8 cellular contexts compared by ENCODE assay signal in the genomic region with DNA sequence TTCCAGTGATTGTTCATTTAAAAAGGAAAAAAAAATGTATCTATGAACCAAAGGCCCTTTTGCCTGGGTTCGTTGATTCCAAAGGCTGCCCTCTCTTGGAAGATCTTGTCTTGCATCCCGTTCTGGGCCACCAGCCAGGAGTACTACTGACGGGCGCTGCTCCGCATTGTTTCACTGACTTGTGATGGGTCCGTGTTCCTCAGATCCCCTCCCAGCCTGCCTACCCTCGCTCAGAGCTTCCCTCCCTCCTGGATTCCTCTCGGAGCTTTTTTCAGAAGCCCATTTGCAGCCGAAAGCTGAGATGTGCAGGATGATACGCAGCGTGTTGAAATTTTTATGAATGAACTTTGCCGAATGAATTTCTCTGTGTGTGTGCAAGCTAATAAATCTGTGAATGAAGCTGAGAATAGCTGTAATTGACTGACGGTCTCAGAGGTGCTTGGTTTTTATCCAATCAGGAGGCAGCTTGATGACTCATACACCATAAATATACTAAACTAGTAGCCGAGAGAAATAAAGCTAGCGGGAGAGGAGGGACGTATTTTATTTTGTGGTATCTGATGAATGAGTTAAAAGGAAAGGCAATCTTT.
A peak's percentile ranks its signal among the peaks of the same experiment; 100 is the strongest.
DNase-seq lines count a peak whose midpoint lies in the region; ATAC-seq lines count a peak whose summit lies in the region.

TSS of gene SHC4 (minus strand) at position 396 of the 590 bp plus-strand sequence. CDS start 904 bp downstream, outside the sequence.

- intact Hi-C loops in posterior cingulate gyrus (cut with DNase I) = loop anchor here (5.0 kb wide), 1 partner anchor 86 kb away; the partner anchor contains the start of gene EID1

- peak; percentile 90 for DNase-seq in ELR (ENCODE audit: low read depth)
- peak; percentile 78 for DNase-seq in NCI-H82 (lab: John Stamatoyannopoulos, UW)
- DNase-seq in brain pericyte (ENCODE audit: low read depth, low spot score) = peak; percentile 65
- DNase-seq in hippocampal formation (lab: John Stamatoyannopoulos, UW) = peak; percentile 66 to 79
- DNase-seq in posterior cingulate gyrus = peak; percentile 44 to 96 (median 80)
- no peak for DNase-seq in activated effector memory CD4-positive, alpha-beta T cell treated with Interleukin-2 at 50 U/mL for 16 hours

- ATAC-seq in HG02610 (IDR thresholded peaks at IDR 0.05; ENCODE audit: unreplicated experiment) (peak; percentile 33), HG03175 (IDR thresholded peaks at IDR 0.05; ENCODE audit: unreplicated experiment) (no peak)
